Comparison of ENCODE assay signal across 16 cellular contexts in genomic region chr12:6328945-6329692, GRCh38. TPM values are rescaled to one million over a fixed set of nuclear protein-coding genes. Genes with fewer than 3 reads are reported as not detected.
DNase-seq lines count a peak whose midpoint lies in the region; ATAC-seq and TF ChIP-seq lines count a peak whose summit lies in the region.
"Had no signal": no experiment of that assay in that cellular context is flagged by ENCODE, and none has a peak within 500 bp of the region (broad histone marks: within the 10 kb centered on the region; RNA-seq: fewer than 3 reads in every experiment).

No MANE protein-coding gene starts in this region.

- peak overlapping the region; percentile 55 for H3K9ac ChIP-seq in adipocyte (ENCODE audit: low read length)
- H3K9ac ChIP-seq in rectal smooth muscle tissue (ENCODE audit: low read length) = no peak overlapping the region

- no peak overlapping the region for H3K4me3 ChIP-seq in CD8-positive, alpha-beta T cell (ENCODE audit: low read depth, low read length)
- H3K4me3 ChIP-seq in adipocyte (ENCODE audit: low read length) = no peak overlapping the region
- H3K4me3 ChIP-seq in rectal smooth muscle tissue (ENCODE audit: low read length) = no peak overlapping the region
- no peak overlapping the region for H3K4me3 ChIP-seq in upper lobe of right lung
- H3K4me3 ChIP-seq: HAP-1, thoracic aorta had no signal

- CTCF ChIA-PET in CD8-positive, alpha-beta T cell (lab: Charles Lee) = interaction anchor here (0.8 to 4.0 kb wide), 6 partner anchors 8 to 209 kb away, joined by 4 to 36 read pairs (median 6); no protein-coding TSS in a partner anchor

- H3K9me3 Mint-ChIP-seq in CD8-positive, alpha-beta T cell = no peaks in the 10 kb centered on the region

- intact Hi-C loops in CD8-positive, alpha-beta T cell (cut with DNase I, micrococcal nuclease) = no loop called here
- intact Hi-C loops in upper lobe of right lung (cut with DNase I) = loop anchor here (10.0 kb wide), 1 partner anchor 136 kb away; no protein-coding TSS in a partner anchor

- peak overlapping the region; percentile 22 for H3K27ac Mint-ChIP-seq in CD8-positive, alpha-beta T cell

- TF ChIP-seq CTCF in CD8-positive, alpha-beta T cell (IDR thresholded peaks at IDR 0.05) = no peak
- TF ChIP-seq CTCF in GM13976 (IDR thresholded peaks at IDR 0.05; ENCODE audit: borderline replicate concordance, control extremely low read depth, extremely low read depth, insufficient read depth, missing control alignments) (no peak), upper lobe of right lung (IDR thresholded peaks at IDR 0.05) (no peak)

- in situ Hi-C loops in GM13976 (cut with MboI; ENCODE audit: low sequenced_read_pairs, unreplicated experiment) = no loop called here

- H3K4me1 ChIP-seq in CD8-positive, alpha-beta T cell (ENCODE audit: insufficient read depth, low read length) = peaks cover 52% of the 10 kb centered on the region
- H3K4me1 ChIP-seq in adipocyte (ENCODE audit: control insufficient read depth, insufficient read depth, low read length) (peaks cover 83% of the 10 kb centered on the region), rectal smooth muscle tissue (ENCODE audit: control insufficient read depth, insufficient read depth, low read length) (peaks cover 9% of the 10 kb centered on the region), upper lobe of right lung (peaks cover 77% of the 10 kb centered on the region)
- H3K4me1 ChIP-seq: HAP-1 had no signal

- POLR2A ChIA-PET in CD8-positive, alpha-beta T cell (lab: Charles Lee) = interaction anchor here (1.1 to 2.8 kb wide), 2 partner anchors 34 to 38 kb away, joined by 3 to 6 read pairs; no protein-coding TSS in a partner anchor

- H3K9me3 ChIP-seq in CD8-positive, alpha-beta T cell (ENCODE audit: low read length) = no peaks in the 10 kb centered on the region
- H3K9me3 ChIP-seq in adipocyte (ENCODE audit: control insufficient read depth, low read length) = no peaks in the 10 kb centered on the region
- H3K9me3 ChIP-seq in upper lobe of right lung = no peaks in the 10 kb centered on the region
- H3K9me3 ChIP-seq: HAP-1, thoracic aorta had no signal

- H3K4me1 Mint-ChIP-seq in CD8-positive, alpha-beta T cell (ENCODE audit: low read depth) = peaks cover 61% of the 10 kb centered on the region

- H3K36me3 ChIP-seq in CD8-positive, alpha-beta T cell (ENCODE audit: insufficient read depth, low read length) = peaks cover 41% of the 10 kb centered on the region
- H3K36me3 ChIP-seq in adipocyte (ENCODE audit: control insufficient read depth, insufficient read depth, low read length, severe bottlenecking) (peaks cover 69% of the 10 kb centered on the region), rectal smooth muscle tissue (ENCODE audit: control insufficient read depth, insufficient read depth, low read length) (peaks cover 46% of the 10 kb centered on the region), upper lobe of right lung (peaks cover 77% of the 10 kb centered on the region)

- no peak overlapping the region for H3K4me3 Mint-ChIP-seq in CD8-positive, alpha-beta T cell

- DNase-seq in CD8-positive, alpha-beta T cell = no peak
- DNase-seq in adipocyte (ENCODE audit: low read depth) = no peak
- no peak for DNase-seq in NCI-H1930 (lab: John Stamatoyannopoulos, UW)
- DNase-seq in GM13976 (ENCODE audit: low spot score) = no peak
- DNase-seq in upper lobe of right lung = no peak
- DNase-seq: activated T-cell treated with anti-CD3 and anti-CD28 coated beads for 4 hours, cerebellar nuclear complex, Kasumi-1, midbrain, NCI-H1436 treated with DMSO at 0.1 percent for 48 hours, SHP77 had no signal

- H3K27me3 Mint-ChIP-seq in CD8-positive, alpha-beta T cell (ENCODE audit: low read depth) = no peaks in the 10 kb centered on the region

- H3K36me3 Mint-ChIP-seq in CD8-positive, alpha-beta T cell = peaks cover 64% of the 10 kb centered on the region

- ATAC-seq in CD8-positive, alpha-beta T cell = no peak
- no peak for ATAC-seq in upper lobe of right lung

- H3K27me3 ChIP-seq in CD8-positive, alpha-beta T cell (ENCODE audit: insufficient read depth, low read length) = no peaks in the 10 kb centered on the region
- H3K27me3 ChIP-seq in adipocyte (replicated peaks; ENCODE audit: control insufficient read depth, insufficient read depth, low read length) (no peaks in the 10 kb centered on the region), rectal smooth muscle tissue (ENCODE audit: control insufficient read depth, insufficient read depth, low read length) (no peaks in the 10 kb centered on the region), upper lobe of right lung (no peaks in the 10 kb centered on the region)

- no peak overlapping the region for H3K27ac ChIP-seq in CD8-positive, alpha-beta T cell (ENCODE audit: low read depth, low read length)
- H3K27ac ChIP-seq in rectal smooth muscle tissue (ENCODE audit: low read depth, low read length) (peak overlapping the region; percentile 32), upper lobe of right lung (no peak overlapping the region)
- H3K27ac ChIP-seq: C4-2B had no signal

RNA-seq across cellular contexts. Expression of gene TNFRSF1A, which starts 12.8 kb away (rescaled TPM):
- 10 to 100 TPM; 16.7 to 18.8 TPM for total RNA-seq in CD8-positive, alpha-beta T cell
- total RNA-seq in upper lobe of right lung = 185 TPM

RNA-seq across cellular contexts. Expression of gene PLEKHG6, which starts 18.6 kb away (rescaled TPM):
- total RNA-seq in CD8-positive, alpha-beta T cell = not detected
- total RNA-seq in upper lobe of right lung = 5.1 TPM
- total RNA-seq: T-helper 2 cell treated with Interferon-gamma antibody and Interleukin-4, amounts not matched to agents 100 ng/mL and 5 ng/mL, for 36 hours had no signal

RNA-seq across cellular contexts. Expression of gene SCNN1A, which starts 46.2 kb away (rescaled TPM):
- 1 to 10 TPM in 1 of 2 experiments, under 1 TPM in 1; 0.50 to 1.1 TPM for total RNA-seq in CD8-positive, alpha-beta T cell
- total RNA-seq in upper lobe of right lung = 199 TPM

RNA-seq across cellular contexts. Expression of gene LTBR, which starts 54.8 kb away (rescaled TPM):
- total RNA-seq in CD8-positive, alpha-beta T cell = under 1 TPM in 1 of 2 experiments, not detected in 1; 0.44 TPM
- total RNA-seq in upper lobe of right lung = 156 TPM

Comparison
In these comparisons a context has a peak if more than half of its experiments do, and no peak if none do; other contexts are left out.
1. RNA of gene SCNN1A, which starts 46.2 kb away (total RNA-seq): 199 TPM in upper lobe of right lung (single experiment); 0.50 to 1.1 TPM in CD8-positive, alpha-beta T cell; every median in the first group is over 10 times any median in the second.